In genomic region chr9:84390254-84390653, GRCh38 we compare ENCODE assay signal across 2 cellular contexts. TPM values are rescaled to one million over a fixed set of nuclear protein-coding genes. Genes with fewer than 3 reads are reported as not detected.
"Had no signal": no experiment of that assay in that cellular context is flagged by ENCODE, and none has a peak within 500 bp of the region (broad histone marks: within the 10 kb centered on the region; RNA-seq: fewer than 3 reads in every experiment).

No MANE protein-coding gene starts in this region.

RNA-seq across cellular contexts. Expression of gene SLC28A3, which starts 49.7 kb away (rescaled TPM):
- total RNA-seq: lung microvascular endothelial cell had no signal
- polyA plus RNA-seq: naive thymus-derived CD4-positive, alpha-beta T cell had no signal
